In the genomic region with DNA sequence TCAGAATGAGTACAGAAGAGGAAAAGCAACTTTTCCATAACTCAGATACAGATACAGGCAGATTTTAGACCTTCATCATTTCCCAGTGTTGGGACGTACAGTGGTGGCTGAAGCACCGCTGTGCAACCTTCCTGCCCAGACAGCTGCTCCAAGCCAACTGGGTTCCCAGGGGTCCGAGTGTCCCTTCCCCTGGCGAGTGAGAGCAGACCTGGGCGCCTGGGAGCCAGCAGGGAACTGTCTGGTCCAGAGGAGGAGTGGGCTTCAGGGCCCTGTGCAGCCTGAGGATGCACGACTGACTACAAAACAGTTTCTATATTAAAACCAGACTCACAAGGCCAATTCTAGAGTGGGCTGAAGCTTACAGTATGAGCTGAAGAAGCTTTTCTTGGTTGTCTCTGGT, we compare ENCODE assay signal across 33 cellular contexts. TPM values are rescaled to one million over a fixed set of nuclear protein-coding genes. Genes with fewer than 3 reads are reported as not detected.
"Had no signal": no experiment of that assay in that cellular context is flagged by ENCODE, and none has a peak within 500 bp of the region (broad histone marks: within the 10 kb centered on the region; RNA-seq: fewer than 3 reads in every experiment).

No MANE protein-coding gene starts in this region.

- DNase-seq: activated effector memory CD4-positive, alpha-beta T cell treated with anti-CD3 and anti-CD28 coated beads, Interleukin-2, amount 50 U/mL, for 16 hours; activated effector memory CD4-positive, alpha-beta T cell treated with Interleukin-2 at 50 U/mL for 16 hours; activated gamma-delta T cell; activated gamma-delta T cell treated with Interleukin-2 at 50 U/mL for 16 hours; activated naive CD4-positive, alpha-beta T cell; activated naive CD4-positive, alpha-beta T cell treated with anti-CD3 and anti-CD28 coated beads for 36 hours; activated naive CD4-positive, alpha-beta T cell treated with anti-CD3 and anti-CD28 coated beads, Interleukin-2, amount 10 ng/mL, durations not matched to agents 7 days and 5 days; activated naive CD4-positive, alpha-beta T cell treated with anti-CD3 and anti-CD28 coated beads, Interleukin-2, amount 50 U/mL, for 16 hours; activated naive CD4-positive, alpha-beta T cell treated with Interleukin-2 at 50 U/mL for 16 hours; activated naive CD8-positive, alpha-beta T cell treated with anti-CD3 and anti-CD28 coated beads for 36 hours; activated naive CD8-positive, alpha-beta T cell treated with anti-CD3 and anti-CD28 coated beads, Interleukin-2, amount 10 ng/mL, durations not matched to agents 7 days and 5 days; activated naive CD8-positive, alpha-beta T cell treated with anti-CD3 and anti-CD28 coated beads, Interleukin-2, amount 50 U/mL, for 24 hours; activated T-cell treated with anti-CD3 and anti-CD28 coated beads, Interleukin-2, amount 50 U/mL, for 1 hour; activated T-cell treated with anti-CD3 and anti-CD28 coated beads, Interleukin-2, amount 50 U/mL, for 24 hours; activated T-cell treated with anti-CD3 and anti-CD28 coated beads, Interleukin-2, amount 50 U/mL, for 4 hours; activated T-cell treated with anti-CD3 and anti-CD28 coated beads, Interleukin-2, amount 50 U/mL, for 48 hours; activated T-cell treated with anti-CD3 and anti-CD28 coated beads, Interleukin-2, amount 50 U/mL, for 72 hours; amniotic stem cell; amygdala; anterior cingulate cortex; body of pancreas; brain microvascular endothelial cell; caudate nucleus; central memory CD4-positive, alpha-beta T cell; cerebellar nuclear complex had no signal

- ATAC-seq: activated naive CD4-positive, alpha-beta T cell treated with anti-CD3 and anti-CD28 coated beads, Interleukin-2, amount 50 U/mL, for 72 hours; activated naive CD8-positive, alpha-beta T cell treated with anti-CD3 and anti-CD28 coated beads, Interleukin-2, amount 50 U/mL, for 24 hours; activated T-cell treated with anti-CD3 and anti-CD28 coated beads, Interleukin-2, amount 50 U/mL, for 4 hours; activated T-cell treated with anti-CD3 and anti-CD28 coated beads, Interleukin-2, amount 50 U/mL, for 72 hours; activated T-helper 17 cell treated with anti-CD3 and anti-CD28 coated beads, Interleukin-2, amount 50 U/mL, for 72 hours; body of pancreas had no signal

- H3K4me1 ChIP-seq: adrenal gland, ascending aorta, body of pancreas, breast epithelium had no signal

- H3K9me3 ChIP-seq: adrenal gland, ascending aorta, body of pancreas, breast epithelium had no signal

- H3K27me3 ChIP-seq: ascending aorta, body of pancreas, cardiac muscle cell had no signal

- H3K27ac ChIP-seq: adrenal gland, ascending aorta, body of pancreas, brain microvascular endothelial cell, breast epithelium, cardiac muscle cell had no signal

- H3K4me3 ChIP-seq: adrenal gland, ascending aorta, body of pancreas, breast epithelium, cardiac muscle cell had no signal

- H3K36me3 ChIP-seq: adrenal gland, ascending aorta, brain microvascular endothelial cell, breast epithelium, cardiac muscle cell had no signal

RNA-seq across cellular contexts. Expression of gene OR6B2, which starts 11.1 kb away (rescaled TPM):
- polyA plus RNA-seq: adipose tissue, aorta, cardiac muscle cell had no signal

RNA-seq across cellular contexts. Expression of gene OR6B3, which starts 12.0 kb away (rescaled TPM):
- polyA plus RNA-seq: adipose tissue, adrenal gland, aorta, cardiac muscle cell had no signal
